Comparison of ENCODE assay signal across 1 cellular context in genomic region chr3:150546226-150547044, GRCh38.
TF ChIP-seq lines count a peak whose summit lies in the region.

TSS of gene EIF2A (plus strand) at chr3:150546787. CDS start at chr3:150546803, 16 bp downstream.
TSS of gene SERP1 (minus strand) at chr3:150546496. CDS start at chr3:150546135, 361 bp downstream.

TF ChIP-seq in HepG2, 621 proteins besides CTCF, POLR2A, EP300 and RAD21 (continued from another document and continues in another):
- TF ChIP-seq NFKBIZ (CRISPR knock-in tag; IDR thresholded peaks at IDR 0.05) (peak; percentile 22; the same call in 1 of the 2 replicates), TARDBP (CRISPR knock-in tag; IDR thresholded peaks at IDR 0.05) (peak; percentile 64; the same call in 1 of the 2 replicates), ZNF782 (CRISPR knock-in tag; IDR thresholded peaks at IDR 0.05; ENCODE audit: borderline replicate concordance) (no peak; the same call in 1 of the 2 replicates), NFYC (CRISPR knock-in tag; IDR thresholded peaks at IDR 0.05) (peak; percentile 86), ZBED4 (CRISPR knock-in tag; IDR thresholded peaks at IDR 0.05; ENCODE audit: borderline replicate concordance) (peak; percentile 19; the same call in 1 of the 2 replicates), ATF1 (CRISPR knock-in tag; IDR thresholded peaks at IDR 0.05) (peak; percentile 98), MYC (CRISPR knock-in tag; IDR thresholded peaks at IDR 0.05; ENCODE audit: borderline replicate concordance) (peak; percentile 86), ZNF713 (CRISPR knock-in tag; IDR thresholded peaks at IDR 0.05) (no peak), HDAC1 (CRISPR knock-in tag; IDR thresholded peaks at IDR 0.05) (peak; percentile 91), MYNN (CRISPR knock-in tag; IDR thresholded peaks at IDR 0.05; ENCODE audit: low read depth) (no peak; the same call in 1 of the 2 replicates), ZNF761 (CRISPR knock-in tag; conservative IDR thresholded peaks at IDR 0.05) (peak; percentile 64; the same call in 1 of the 2 replicates), BORCS8-MEF2B (CRISPR knock-in tag; IDR thresholded peaks at IDR 0.05) (peak; percentile 61; the same call in 1 of the 2 replicates), HNRNPL (IDR thresholded peaks at IDR 0.05; ENCODE audit: low read depth, low read length) (0 out of 2 replicates have a peak, but pooled peaks have one; percentile 30), SIX4 (CRISPR knock-in tag; IDR thresholded peaks at IDR 0.05) (0 out of 2 replicates have a peak, but pooled peaks have one; percentile 2), ZC3H4 (CRISPR knock-in tag; IDR thresholded peaks at IDR 0.05; ENCODE audit: borderline replicate concordance) (no peak), HNRNPLL (IDR thresholded peaks at IDR 0.05; ENCODE audit: low read depth, low read length, poor library complexity, severe bottlenecking) (peak; percentile 96), ZNF550 (CRISPR knock-in tag; IDR thresholded peaks at IDR 0.05; ENCODE audit: borderline replicate concordance) (0 out of 2 replicates have a peak, but pooled peaks have one; percentile 84), DNMT1 (CRISPR knock-in tag; IDR thresholded peaks at IDR 0.05) (peak; percentile 40; the same call in 1 of the 2 replicates), MTF2 (CRISPR knock-in tag; IDR thresholded peaks at IDR 0.05; ENCODE audit: borderline replicate concordance) (no peak), SALL2 (CRISPR knock-in tag; IDR thresholded peaks at IDR 0.05) (peak; percentile 86), ZNF230 (CRISPR knock-in tag; IDR thresholded peaks at IDR 0.05) (0 out of 2 replicates have a peak, but pooled peaks have one; percentile 36), POGK (CRISPR knock-in tag; conservative IDR thresholded peaks at IDR 0.05) (peak; percentile 93), ARHGAP35 (CRISPR knock-in tag; IDR thresholded peaks at IDR 0.05; ENCODE audit: borderline replicate concordance) (peak; percentile 43), EEA1 (CRISPR knock-in tag; IDR thresholded peaks at IDR 0.05; ENCODE audit: borderline replicate concordance) (peak; percentile 85; the same call in 1 of the 2 replicates), ELK4 (CRISPR knock-in tag; IDR thresholded peaks at IDR 0.05; ENCODE audit: borderline replicate concordance) (no peak), ZNF570 (CRISPR knock-in tag; IDR thresholded peaks at IDR 0.05; ENCODE audit: borderline replicate concordance) (no peak), SMC3 (IDR thresholded peaks at IDR 0.05; ENCODE audit: low read length) (no peak), ZNF850 (CRISPR knock-in tag; conservative IDR thresholded peaks at IDR 0.05) (peak; percentile 94), ZNF138 (CRISPR knock-in tag; IDR thresholded peaks at IDR 0.05; ENCODE audit: low read depth) (peak; percentile 95)
- TF ChIP-seq, protein P1, sequence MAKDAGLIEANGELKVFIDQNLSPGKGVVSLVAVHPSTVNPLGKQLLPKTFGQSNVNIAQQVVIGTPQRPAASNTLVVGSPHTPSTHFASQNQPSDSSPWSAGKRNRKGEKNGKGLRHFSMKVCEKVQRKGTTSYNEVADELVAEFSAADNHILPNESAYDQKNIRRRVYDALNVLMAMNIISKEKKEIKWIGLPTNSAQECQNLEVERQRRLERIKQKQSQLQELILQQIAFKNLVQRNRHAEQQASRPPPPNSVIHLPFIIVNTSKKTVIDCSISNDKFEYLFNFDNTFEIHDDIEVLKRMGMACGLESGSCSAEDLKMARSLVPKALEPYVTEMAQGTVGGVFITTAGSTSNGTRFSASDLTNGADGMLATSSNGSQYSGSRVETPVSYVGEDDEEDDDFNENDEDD (CRISPR knock-in tag; IDR thresholded peaks at IDR 0.05; ENCODE audit: borderline replicate concordance) = peak; percentile 20; the same call in 1 of the 2 replicates
- TF ChIP-seq, protein P2, sequence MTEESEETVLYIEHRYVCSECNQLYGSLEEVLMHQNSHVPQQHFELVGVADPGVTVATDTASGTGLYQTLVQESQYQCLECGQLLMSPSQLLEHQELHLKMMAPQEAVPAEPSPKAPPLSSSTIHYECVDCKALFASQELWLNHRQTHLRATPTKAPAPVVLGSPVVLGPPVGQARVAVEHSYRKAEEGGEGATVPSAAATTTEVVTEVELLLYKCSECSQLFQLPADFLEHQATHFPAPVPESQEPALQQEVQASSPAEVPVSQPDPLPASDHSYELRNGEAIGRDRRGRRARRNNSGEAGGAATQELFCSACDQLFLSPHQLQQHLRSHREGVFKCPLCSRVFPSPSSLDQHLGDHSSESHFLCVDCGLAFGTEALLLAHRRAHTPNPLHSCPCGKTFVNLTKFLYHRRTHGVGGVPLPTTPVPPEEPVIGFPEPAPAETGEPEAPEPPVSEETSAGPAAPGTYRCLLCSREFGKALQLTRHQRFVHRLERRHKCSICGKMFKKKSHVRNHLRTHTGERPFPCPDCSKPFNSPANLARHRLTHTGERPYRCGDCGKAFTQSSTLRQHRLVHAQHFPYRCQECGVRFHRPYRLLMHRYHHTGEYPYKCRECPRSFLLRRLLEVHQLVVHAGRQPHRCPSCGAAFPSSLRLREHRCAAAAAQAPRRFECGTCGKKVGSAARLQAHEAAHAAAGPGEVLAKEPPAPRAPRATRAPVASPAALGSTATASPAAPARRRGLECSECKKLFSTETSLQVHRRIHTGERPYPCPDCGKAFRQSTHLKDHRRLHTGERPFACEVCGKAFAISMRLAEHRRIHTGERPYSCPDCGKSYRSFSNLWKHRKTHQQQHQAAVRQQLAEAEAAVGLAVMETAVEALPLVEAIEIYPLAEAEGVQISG (CRISPR knock-in tag; IDR thresholded peaks at IDR 0.05) = peak; percentile 96
- TF ChIP-seq, protein P3, sequence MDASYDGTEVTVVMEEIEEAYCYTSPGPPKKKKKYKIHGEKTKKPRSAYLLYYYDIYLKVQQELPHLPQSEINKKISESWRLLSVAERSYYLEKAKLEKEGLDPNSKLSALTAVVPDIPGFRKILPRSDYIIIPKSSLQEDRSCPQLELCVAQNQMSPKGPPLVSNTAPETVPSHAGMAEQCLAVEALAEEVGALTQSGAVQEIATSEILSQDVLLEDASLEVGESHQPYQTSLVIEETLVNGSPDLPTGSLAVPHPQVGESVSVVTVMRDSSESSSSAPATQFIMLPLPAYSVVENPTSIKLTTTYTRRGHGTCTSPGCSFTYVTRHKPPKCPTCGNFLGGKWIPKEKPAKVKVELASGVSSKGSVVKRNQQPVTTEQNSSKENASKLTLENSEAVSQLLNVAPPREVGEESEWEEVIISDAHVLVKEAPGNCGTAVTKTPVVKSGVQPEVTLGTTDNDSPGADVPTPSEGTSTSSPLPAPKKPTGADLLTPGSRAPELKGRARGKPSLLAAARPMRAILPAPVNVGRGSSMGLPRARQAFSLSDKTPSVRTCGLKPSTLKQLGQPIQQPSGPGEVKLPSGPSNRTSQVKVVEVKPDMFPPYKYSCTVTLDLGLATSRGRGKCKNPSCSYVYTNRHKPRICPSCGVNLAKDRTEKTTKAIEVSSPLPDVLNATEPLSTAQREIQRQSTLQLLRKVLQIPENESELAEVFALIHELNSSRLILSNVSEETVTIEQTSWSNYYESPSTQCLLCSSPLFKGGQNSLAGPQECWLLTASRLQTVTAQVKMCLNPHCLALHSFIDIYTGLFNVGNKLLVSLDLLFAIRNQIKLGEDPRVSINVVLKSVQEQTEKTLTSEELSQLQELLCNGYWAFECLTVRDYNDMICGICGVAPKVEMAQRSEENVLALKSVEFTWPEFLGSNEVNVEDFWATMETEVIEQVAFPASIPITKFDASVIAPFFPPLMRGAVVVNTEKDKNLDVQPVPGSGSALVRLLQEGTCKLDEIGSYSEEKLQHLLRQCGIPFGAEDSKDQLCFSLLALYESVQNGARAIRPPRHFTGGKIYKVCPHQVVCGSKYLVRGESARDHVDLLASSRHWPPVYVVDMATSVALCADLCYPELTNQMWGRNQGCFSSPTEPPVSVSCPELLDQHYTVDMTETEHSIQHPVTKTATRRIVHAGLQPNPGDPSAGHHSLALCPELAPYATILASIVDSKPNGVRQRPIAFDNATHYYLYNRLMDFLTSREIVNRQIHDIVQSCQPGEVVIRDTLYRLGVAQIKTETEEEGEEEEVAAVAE (CRISPR knock-in tag; IDR thresholded peaks at IDR 0.05; ENCODE audit: borderline replicate concordance) = peak; percentile 81
- TF ChIP-seq, protein P4, sequence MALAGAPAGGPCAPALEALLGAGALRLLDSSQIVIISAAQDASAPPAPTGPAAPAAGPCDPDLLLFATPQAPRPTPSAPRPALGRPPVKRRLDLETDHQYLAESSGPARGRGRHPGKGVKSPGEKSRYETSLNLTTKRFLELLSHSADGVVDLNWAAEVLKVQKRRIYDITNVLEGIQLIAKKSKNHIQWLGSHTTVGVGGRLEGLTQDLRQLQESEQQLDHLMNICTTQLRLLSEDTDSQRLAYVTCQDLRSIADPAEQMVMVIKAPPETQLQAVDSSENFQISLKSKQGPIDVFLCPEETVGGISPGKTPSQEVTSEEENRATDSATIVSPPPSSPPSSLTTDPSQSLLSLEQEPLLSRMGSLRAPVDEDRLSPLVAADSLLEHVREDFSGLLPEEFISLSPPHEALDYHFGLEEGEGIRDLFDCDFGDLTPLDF (CRISPR knock-in tag; IDR thresholded peaks at IDR 0.05) = no peak; the same call in none of the 2 replicates
- TF ChIP-seq, protein P5, sequence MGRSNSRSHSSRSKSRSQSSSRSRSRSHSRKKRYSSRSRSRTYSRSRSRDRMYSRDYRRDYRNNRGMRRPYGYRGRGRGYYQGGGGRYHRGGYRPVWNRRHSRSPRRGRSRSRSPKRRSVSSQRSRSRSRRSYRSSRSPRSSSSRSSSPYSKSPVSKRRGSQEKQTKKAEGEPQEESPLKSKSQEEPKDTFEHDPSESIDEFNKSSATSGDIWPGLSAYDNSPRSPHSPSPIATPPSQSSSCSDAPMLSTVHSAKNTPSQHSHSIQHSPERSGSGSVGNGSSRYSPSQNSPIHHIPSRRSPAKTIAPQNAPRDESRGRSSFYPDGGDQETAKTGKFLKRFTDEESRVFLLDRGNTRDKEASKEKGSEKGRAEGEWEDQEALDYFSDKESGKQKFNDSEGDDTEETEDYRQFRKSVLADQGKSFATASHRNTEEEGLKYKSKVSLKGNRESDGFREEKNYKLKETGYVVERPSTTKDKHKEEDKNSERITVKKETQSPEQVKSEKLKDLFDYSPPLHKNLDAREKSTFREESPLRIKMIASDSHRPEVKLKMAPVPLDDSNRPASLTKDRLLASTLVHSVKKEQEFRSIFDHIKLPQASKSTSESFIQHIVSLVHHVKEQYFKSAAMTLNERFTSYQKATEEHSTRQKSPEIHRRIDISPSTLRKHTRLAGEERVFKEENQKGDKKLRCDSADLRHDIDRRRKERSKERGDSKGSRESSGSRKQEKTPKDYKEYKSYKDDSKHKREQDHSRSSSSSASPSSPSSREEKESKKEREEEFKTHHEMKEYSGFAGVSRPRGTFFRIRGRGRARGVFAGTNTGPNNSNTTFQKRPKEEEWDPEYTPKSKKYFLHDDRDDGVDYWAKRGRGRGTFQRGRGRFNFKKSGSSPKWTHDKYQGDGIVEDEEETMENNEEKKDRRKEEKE (IDR thresholded peaks at IDR 0.05) = no peak
